ENCODE assay signal across 12 cellular contexts in the genomic region with DNA sequence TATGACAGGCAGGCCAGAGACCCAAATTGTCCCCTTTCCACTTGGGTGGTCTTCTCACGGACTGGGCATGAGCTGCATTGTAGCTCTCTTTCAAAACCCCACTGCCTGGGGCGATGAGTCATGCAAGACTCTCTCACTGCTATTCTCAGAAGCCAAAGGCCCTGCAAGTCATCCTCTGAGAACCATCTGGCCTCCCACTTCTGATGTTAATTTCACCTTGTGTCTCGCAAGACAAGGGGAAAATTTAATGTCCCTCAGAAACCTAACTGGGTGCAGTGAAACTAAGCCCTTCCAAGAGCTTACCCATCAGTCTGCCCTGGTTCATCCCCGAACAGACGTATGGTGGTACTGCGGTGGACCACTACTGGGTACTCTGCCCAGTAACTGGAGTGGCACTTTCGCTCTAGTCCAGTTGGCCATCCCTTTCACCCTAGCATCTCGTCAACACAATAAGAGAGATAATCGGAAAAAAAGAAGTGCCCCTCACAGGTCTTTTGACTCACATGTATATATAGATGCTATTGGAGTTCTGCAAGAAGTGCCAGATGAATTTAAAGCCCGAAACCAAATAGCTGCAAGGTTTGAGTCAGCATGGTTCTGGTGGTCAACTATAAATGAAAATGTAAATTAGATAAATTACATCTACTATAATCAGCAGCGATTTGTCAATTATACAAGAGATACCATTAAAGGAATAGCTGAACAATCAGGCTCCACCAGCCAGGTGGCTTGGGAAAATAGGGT. TPM values are rescaled to one million over a fixed set of nuclear protein-coding genes. Genes with fewer than 3 reads are reported as not detected.
A peak's percentile ranks its signal among the peaks of the same experiment; 100 is the strongest.
DNase-seq lines count a peak whose midpoint lies in the region; ATAC-seq and TF ChIP-seq lines count a peak whose summit lies in the region.
"Had no signal": no experiment of that assay in that cellular context is flagged by ENCODE, and none has a peak within 500 bp of the region (broad histone marks: within the 10 kb centered on the region; RNA-seq: fewer than 3 reads in every experiment).

No MANE protein-coding gene starts in this region.

- no peaks in the 10 kb centered on the region for H3K79me2 ChIP-seq in hepatocyte

- H2AFZ ChIP-seq in hepatocyte, result no peak overlapping the region

- H3K4me2 ChIP-seq in hepatocyte, result no peak overlapping the region

- peaks cover 44% of the 10 kb centered on the region for H3K9me3 ChIP-seq in HUES64 (ENCODE audit: insufficient read depth, low read depth, low read length)
- peaks cover 3% of the 10 kb centered on the region for H3K9me3 ChIP-seq in hepatocyte (ENCODE audit: low read depth)

- peak; percentile 60 for DNase-seq in GM13977 (ENCODE audit: low spot score)
- peak; percentile 26 for DNase-seq in hepatocyte (ENCODE audit: low spot score)
- no peak for DNase-seq in SW 1271 (lab: John Stamatoyannopoulos, UW)
- DNase-seq in activated CD4-positive, CD25-positive, alpha-beta regulatory T cell treated with anti-CD3 and anti-CD28 coated beads, Interleukin-2, amount 50 U/mL, for 72 hours, result no peak
- no peak for DNase-seq in LoVo (ENCODE audit: low spot score)
- DNase-seq in ACHN, result no peak
- DNase-seq: activated naive CD8-positive, alpha-beta T cell treated with anti-CD3 and anti-CD28 coated beads, Interleukin-2, amount 10 ng/mL, durations not matched to agents 7 days and 5 days; DND-41; left ventricle myocardium inferior; stimulated activated CD4-positive, alpha-beta T cell treated with anti-CD3 and anti-CD28 coated beads, Interleukin-4, amount 100 ng/mL, for 4 hours had no signal

- 76% methylated on average over 10 of the region's 11 CpGs for WGBS in HUES64
- 82% methylated on average over 11 of the region's 11 CpGs for WGBS in hepatocyte (ENCODE audit: low lambda C conversion rate, missing lambda C conversion rate)

- H3K9me2 ChIP-seq in hepatocyte (replicated peaks; ENCODE audit: insufficient read depth), result no peaks in the 10 kb centered on the region

- in situ Hi-C loops in GM13977 (cut with MboI; ENCODE audit: low pct_unique_long_range_greater_than_20kb, low sequenced_read_pairs, unreplicated experiment), result loop anchor here (25.0 kb wide), 1 partner anchor 414 kb away; a partner anchor contains a TSS
- in situ Hi-C loops in ACHN (cut with HindIII; ENCODE audit: low pct_ligation_motif_present, low pct_unique_long_range_greater_than_20kb, low sequenced_read_pairs), result no loop called here

- no peak overlapping the region for H3K4me3 ChIP-seq in HUES64 (ENCODE audit: low read length)
- no peak overlapping the region for H3K4me3 ChIP-seq in hepatocyte
- H3K4me3 ChIP-seq: left ventricle myocardium inferior had no signal

- TF ChIP-seq CTCF in GM13977 (IDR thresholded peaks at IDR 0.05; ENCODE audit: extremely low read depth, insufficient read depth, missing control alignments), result no peak
- TF ChIP-seq CTCF in hepatocyte (IDR thresholded peaks at IDR 0.05; ENCODE audit: poor library complexity), result no peak

- H3K27ac ChIP-seq in HUES64 (ENCODE audit: low read depth, low read length) (peak overlapping the region; percentile 80; the same call in 1 of the 2 replicates), hepatocyte (no peak overlapping the region)
- H3K27ac ChIP-seq: left ventricle myocardium inferior had no signal

- no peaks in the 10 kb centered on the region for H4K20me1 ChIP-seq in hepatocyte (ENCODE audit: insufficient read depth, poor library complexity, severe bottlenecking)

- ATAC-seq in GM21825 (IDR thresholded peaks at IDR 0.05; ENCODE audit: unreplicated experiment), result peak; percentile 86

- H3K4me1 ChIP-seq in HUES64 (ENCODE audit: insufficient read depth, low read length), result peaks cover 18% of the 10 kb centered on the region
- no peaks in the 10 kb centered on the region for H3K4me1 ChIP-seq in hepatocyte (ENCODE audit: insufficient read depth)
- H3K4me1 ChIP-seq: left ventricle myocardium inferior had no signal

- H3K36me3 ChIP-seq in HUES64 (ENCODE audit: insufficient read depth, low read length), result no peaks in the 10 kb centered on the region
- H3K36me3 ChIP-seq in hepatocyte (replicated peaks; ENCODE audit: insufficient read depth, low read depth), result no peaks in the 10 kb centered on the region
- H3K36me3 ChIP-seq: left ventricle myocardium inferior had no signal

- H3K9ac ChIP-seq in HUES64 (ENCODE audit: low read depth, low read length), result no peak overlapping the region

- H3K27me3 ChIP-seq in HUES64 (ENCODE audit: insufficient read depth, low read length) (no peaks in the 10 kb centered on the region), hepatocyte (no peaks in the 10 kb centered on the region)

RNA-seq across cellular contexts. Expression of a gene that starts 31.3 kb away (rescaled TPM):
- polyA plus RNA-seq in HUES64 (2013, experiment 1 of 2), result not detected
- not detected for polyA plus RNA-seq in HUES64 (2013, experiment 2 of 2)
- total RNA-seq in hepatocyte, result not detected in 2 replicates
- 0.16 TPM in 1 of 2 replicates, not detected in the other for polyA plus RNA-seq in hepatocyte
- total RNA-seq: activated naive CD8-positive, alpha-beta T cell treated with anti-CD3 and anti-CD28 coated beads, Interleukin-2, amount 10 ng/mL, durations not matched to agents 7 days and 5 days; left ventricle myocardium inferior had no signal

Comparison
In these comparisons a context has a peak if more than half of its experiments do, and no peak if none do; other contexts are left out.
1. DNase-seq: peak in GM13977 (single experiment) and hepatocyte (single experiment); none in SW 1271 (0 of 2), activated CD4-positive, CD25-positive, alpha-beta regulatory T cell treated with anti-CD3 and anti-CD28 coated beads, Interleukin-2, amount 50 U/mL, for 72 hours (single experiment), LoVo (single experiment) and ACHN (single experiment).